ENCODE assay signal across 16 cellular contexts in genomic region chr16:318628-319027, GRCh38. TPM values are rescaled to one million over a fixed set of nuclear protein-coding genes. Genes with fewer than 3 reads are reported as not detected.
DNase-seq lines count a peak whose midpoint lies in the region; ATAC-seq, FAIRE-seq and TF ChIP-seq lines count a peak whose summit lies in the region.
"Had no signal": no experiment of that assay in that cellular context is flagged by ENCODE, and none has a peak within 500 bp of the region (broad histone marks: within the 10 kb centered on the region; RNA-seq: fewer than 3 reads in every experiment).

No MANE protein-coding gene starts in this region.

- DNase-seq in GM10266 (ENCODE audit: extremely low spot score) = no peak
- DNase-seq in K562 (ENCODE audit: extremely low read depth in 1 of 4, low spot score in 3 of 4) = peak in 2 of 4 experiments; percentile 37 to 43
- DNase-seq in mucosa of descending colon = no peak
- DNase-seq in stimulated activated effector memory CD8-positive, alpha-beta T cell treated with anti-CD3 and anti-CD28 coated beads, Interleukin-12 subunit alpha, Interleukin-12 subunit beta, amount 100 ng/mL, for 72 hours (ENCODE audit: low spot score in 2 of 2) = no peak
- no peak for DNase-seq in DMS114 treated with DMSO at 0.1 percent for 48 hours (lab: John Stamatoyannopoulos, UW; ENCODE audit: unreplicated experiment)
- DNase-seq: activated CD4-positive, alpha-beta memory T cell treated with anti-CD3 and anti-CD28 coated beads, Interleukin-2, amount 10 ng/mL, durations not matched to agents 7 days and 5 days; NCI-H748 treated with DMSO at 0.1 percent for 48 hours; right lobe of liver; T-cell had no signal

- POLR2A ChIA-PET in K562 (lab: Yijun Ruan, JAX) = interaction anchor here (0.7 kb wide), 1 partner anchor 62 kb away, joined by 3 read pairs; no protein-coding TSS in a partner anchor

- peaks cover 11% of the 10 kb centered on the region for H3K36me3 Mint-ChIP-seq in stimulated activated effector memory CD8-positive, alpha-beta T cell treated with anti-CD3 and anti-CD28 coated beads, Interleukin-12 subunit alpha, Interleukin-12 subunit beta, amount 100 ng/mL, for 72 hours
- H3K36me3 Mint-ChIP-seq: activated naive CD4-positive, alpha-beta T cell treated with anti-CD3 and anti-CD28 coated beads, Interleukin-2, amount 50 U/mL, for 72 hours had no signal

- H3K9me3 Mint-ChIP-seq in stimulated activated effector memory CD8-positive, alpha-beta T cell treated with anti-CD3 and anti-CD28 coated beads, Interleukin-12 subunit alpha, Interleukin-12 subunit beta, amount 100 ng/mL, for 72 hours = no peaks in the 10 kb centered on the region
- H3K9me3 Mint-ChIP-seq: activated CD4-positive, alpha-beta memory T cell treated with anti-CD3 and anti-CD28 coated beads, Interleukin-2, amount 10 ng/mL, durations not matched to agents 7 days and 5 days; activated naive CD4-positive, alpha-beta T cell treated with anti-CD3 and anti-CD28 coated beads, Interleukin-2, amount 50 U/mL, for 72 hours; T-cell had no signal

- 96% methylated on average over 18 of the region's 22 CpGs for WGBS in K562 (ENCODE audit: insufficient coverage, low coverage, missing lambda C conversion rate)

- BruUV-seq in K562 (replicated peaks; lab: Mats Ljungman, UMichigan) = no TSS peak

- H3K9me1 ChIP-seq in K562 (ENCODE audit: control insufficient read depth, insufficient read depth, low read length) = peaks cover under 1% of the 10 kb centered on the region

- peaks cover 25% of the 10 kb centered on the region; the same call in 1 of the 2 replicates for H4K20me1 ChIP-seq in K562 (replicated peaks; ENCODE audit: control insufficient read depth, insufficient read depth, low read length)

- H2AFZ ChIP-seq in K562 (ENCODE audit: low read depth, low read length) = no peak overlapping the region

- H3K4me1 Mint-ChIP-seq in stimulated activated effector memory CD8-positive, alpha-beta T cell treated with anti-CD3 and anti-CD28 coated beads, Interleukin-12 subunit alpha, Interleukin-12 subunit beta, amount 100 ng/mL, for 72 hours = peaks cover 66% of the 10 kb centered on the region

- H3K36me3 ChIP-seq in K562 (ENCODE audit: control insufficient read depth, insufficient read depth, low read length) (peaks cover 62% of the 10 kb centered on the region), mucosa of descending colon (ENCODE audit: low read depth) (no peaks in the 10 kb centered on the region)

- no peaks in the 10 kb centered on the region for H3K27me3 ChIP-seq in K562 (ENCODE audit: control insufficient read depth in 2 of 2, insufficient read depth in 2 of 2, low read length in 2 of 2)
- H3K27me3 ChIP-seq: right lobe of liver, upper lobe of left lung had no signal

- H3K4me2 ChIP-seq in K562 (ENCODE audit: insufficient read depth, low read length) = no peak overlapping the region

- TF ChIP-seq EP300 in Ishikawa (IDR thresholded peaks at IDR 0.05; ENCODE audit: borderline replicate concordance) (no peak), K562 (IDR thresholded peaks at IDR 0.05; ENCODE audit: low read length) (no peak)

- CTCF ChIA-PET in K562 (lab: Yijun Ruan, JAX; ENCODE audit: low intra/inter-chr PET ratio) = interaction anchor here (0.6 kb wide), 1 partner anchor 116 kb away, joined by 8 read pairs; no protein-coding TSS in a partner anchor

- no peak for FAIRE-seq in K562 (lab: Jason Lieb, UNC)
- FAIRE-seq: H54 had no signal

- peaks cover 91% of the 10 kb centered on the region for H3K79me2 ChIP-seq in K562 (ENCODE audit: control insufficient read depth, insufficient read depth, low read length)

- H3K4me3 ChIP-seq in K562 (no peak overlapping the region), mucosa of descending colon (no peak overlapping the region)
- H3K4me3 ChIP-seq: right lobe of liver, upper lobe of left lung had no signal

- H3K27ac Mint-ChIP-seq in stimulated activated effector memory CD8-positive, alpha-beta T cell treated with anti-CD3 and anti-CD28 coated beads, Interleukin-12 subunit alpha, Interleukin-12 subunit beta, amount 100 ng/mL, for 72 hours = no peak overlapping the region
- H3K27ac Mint-ChIP-seq: activated CD4-positive, alpha-beta memory T cell treated with anti-CD3 and anti-CD28 coated beads, Interleukin-2, amount 10 ng/mL, durations not matched to agents 7 days and 5 days; activated naive CD4-positive, alpha-beta T cell treated with anti-CD3 and anti-CD28 coated beads, Interleukin-2, amount 50 U/mL, for 72 hours had no signal

- peak overlapping the region in 1 of 2 experiments; percentile 4; a peak in 1 of 4 replicates for H3K9ac ChIP-seq in K562 (ENCODE audit: insufficient read depth in 1 of 2, low read depth in 2 of 2, low read length in 2 of 2)

- no peak for TF ChIP-seq POLR2A in K562 (conservative IDR thresholded peaks at IDR 0.05)

- H3K9me3 ChIP-seq in K562 (replicated peaks; ENCODE audit: control insufficient read depth, insufficient read depth, low read depth, low read length) = no peaks in the 10 kb centered on the region
- no peaks in the 10 kb centered on the region for H3K9me3 ChIP-seq in mucosa of descending colon
- H3K9me3 ChIP-seq: right lobe of liver, upper lobe of left lung had no signal

- peak; percentile 31 for TF ChIP-seq CTCF in GM10266 (IDR thresholded peaks at IDR 0.05; ENCODE audit: control insufficient read depth, insufficient read depth, low read depth, missing control alignments)
- peak; percentile 56 to 98 (median 65) for TF ChIP-seq CTCF in K562 (IDR thresholded peaks at IDR 0.05 in 2 of 3, conservative IDR thresholded peaks at IDR 0.05 in 1 of 3; ENCODE audit: insufficient read depth in 2 of 3, low read depth in 1 of 3, low read length in 3 of 3)
- no peak for TF ChIP-seq CTCF in mucosa of descending colon (IDR thresholded peaks at IDR 0.05)

- TF ChIP-seq RAD21 in Ishikawa (IDR thresholded peaks at IDR 0.05; ENCODE audit: low read depth) (peak; percentile 32; the same call in 1 of the 2 replicates), K562 (CRISPR knock-in tag; conservative IDR thresholded peaks at IDR 0.05 in 1 of 2, IDR thresholded peaks at IDR 0.05 in 1 of 2) (peak in 1 of 2 experiments; percentile 16; a peak in 1 of 4 replicates)

- H3K27ac ChIP-seq in K562 (ENCODE audit: extremely low read depth, low read depth, low read length) = no peak overlapping the region
- H3K27ac ChIP-seq: right lobe of liver, upper lobe of left lung had no signal

- in situ Hi-C loops in K562 (cut with MboI) = no loop called here

- peak; percentile 88 for ATAC-seq in K562
- ATAC-seq in mucosa of descending colon = peak; percentile 18
- ATAC-seq in GM18907 (IDR thresholded peaks at IDR 0.05; ENCODE audit: unreplicated experiment) = no peak
- no peak for ATAC-seq in stimulated activated effector memory CD8-positive, alpha-beta T cell treated with anti-CD3 and anti-CD28 coated beads, Interleukin-12 subunit alpha, Interleukin-12 subunit beta, amount 100 ng/mL, for 72 hours
- no peak for ATAC-seq in GM18873 (IDR thresholded peaks at IDR 0.05; ENCODE audit: low FRiP score, unreplicated experiment)
- ATAC-seq: activated naive CD4-positive, alpha-beta T cell treated with anti-CD3 and anti-CD28 coated beads, Interleukin-2, amount 50 U/mL, for 72 hours; T-cell had no signal

- intact Hi-C loops in K562 (cut with micrococcal nuclease) = no loop called here
- intact Hi-C loops in mucosa of descending colon (cut with DNase I, micrococcal nuclease) = no loop called here

- no peak overlapping the region for H3K4me3 Mint-ChIP-seq in stimulated activated effector memory CD8-positive, alpha-beta T cell treated with anti-CD3 and anti-CD28 coated beads, Interleukin-12 subunit alpha, Interleukin-12 subunit beta, amount 100 ng/mL, for 72 hours
- H3K4me3 Mint-ChIP-seq: activated CD4-positive, alpha-beta memory T cell treated with anti-CD3 and anti-CD28 coated beads, Interleukin-2, amount 10 ng/mL, durations not matched to agents 7 days and 5 days had no signal

- peaks cover 2 to 49% of the 10 kb centered on the region in 2 experiments; a peak in 4 of 5 replicates for H3K4me1 ChIP-seq in K562 (replicated peaks in 1 of 2; ENCODE audit: control insufficient read depth in 2 of 2, insufficient read depth in 2 of 2, low read length in 2 of 2)
- no peaks in the 10 kb centered on the region for H3K4me1 ChIP-seq in mucosa of descending colon (ENCODE audit: low read depth)
- H3K4me1 ChIP-seq: right lobe of liver had no signal

RNA-seq across cellular contexts. Expression of gene AXIN1, which starts 33.9 kb away (rescaled TPM):
- total RNA-seq in K562 (2011; cell fraction: chromatin; rRNA removed; ENCODE audit: low replicate concordance) = 41.5 and 88.6 TPM in 2 replicates
- total RNA-seq in K562 (2011; cell fraction: nucleolus; rRNA removed) = 39.7 and 42.5 TPM in 2 replicates
- total RNA-seq in K562 (2011; cell fraction: nucleoplasm; rRNA removed) = 23.8 and 31.0 TPM in 2 replicates
- total RNA-seq in K562 (2014; rRNA removed) (53.9 and 65.3 TPM in 2 replicates), K562 (2014; rRNA removed; fragmentation: Illumina TruSeq; extraction: Trizol) (13.1 and 16.0 TPM in 2 replicates), K562 (2015; rRNA removed; fragmentation: Illumina TruSeq; extraction: Trizol) (28.1 and 28.6 TPM in 2 replicates), K562 (2021) (49.9 and 58.0 TPM in 2 replicates), mucosa of descending colon (10 to 100 TPM; 33.0 to 46.3 (median 40.0) TPM)
- polyA plus RNA-seq in K562 (2011; rRNA removed) (7.4 and 13.0 TPM in 2 replicates), K562 (2014; fragmentation: Illumina TruSeq; extraction: Trizol) (25.9 and 36.3 TPM in 2 replicates), K562 (2014; fragmentation: Nextera tagmentation; extraction: Ambion mirVana) (under 1 TPM; 0.42 to 0.77 TPM), K562 (2014; rRNA removed) (36.8 and 40.5 TPM in 2 replicates)
- polyA plus RNA-seq in K562 (2011; cell fraction: cytosol; rRNA removed) = 13.6 and 26.9 TPM in 2 replicates
- 20.6 and 36.7 TPM in 2 replicates for polyA plus RNA-seq in K562 (2011; cell fraction: nucleus; rRNA removed)
- 26.0 and 33.9 TPM in 2 replicates for polyA plus RNA-seq in K562 (2012)
- polyA minus RNA-seq in K562 (2011; rRNA and poly(A)+ RNA removed) = 9.0 and 13.1 TPM in 2 replicates
- polyA minus RNA-seq in K562 (2011; cell fraction: cytosol; rRNA and poly(A)+ RNA removed) = 16.1 and 34.2 TPM in 2 replicates
- 14.3 and 14.4 TPM in 2 replicates for polyA minus RNA-seq in K562 (2011; cell fraction: nucleus; rRNA and poly(A)+ RNA removed)

RNA-seq across cellular contexts. Expression of gene PDIA2, which starts 35.7 kb away (rescaled TPM):
- total RNA-seq in K562 (2011; cell fraction: chromatin; rRNA removed; ENCODE audit: low replicate concordance) = 5.5 and 10.4 TPM in 2 replicates
- 5.5 and 6.5 TPM in 2 replicates for total RNA-seq in K562 (2011; cell fraction: nucleolus; rRNA removed)
- total RNA-seq in K562 (2011; cell fraction: nucleoplasm; rRNA removed) = 4.2 and 4.3 TPM in 2 replicates
- 0.20 and 0.23 TPM in 2 replicates for total RNA-seq in K562 (2014; rRNA removed)
- not detected in 2 replicates for total RNA-seq in K562 (2014; rRNA removed; fragmentation: Illumina TruSeq; extraction: Trizol)
- total RNA-seq in K562 (2015; rRNA removed; fragmentation: Illumina TruSeq; extraction: Trizol) = not detected in 2 replicates
- 0.58 and 0.67 TPM in 2 replicates for total RNA-seq in K562 (2021)
- polyA plus RNA-seq in K562 (2011; rRNA removed) = 0.92 and 1.0 TPM in 2 replicates
- polyA plus RNA-seq in K562 (2011; cell fraction: cytosol; rRNA removed) = 0.19 and 0.66 TPM in 2 replicates
- 9.1 and 13.2 TPM in 2 replicates for polyA plus RNA-seq in K562 (2011; cell fraction: nucleus; rRNA removed)
- polyA plus RNA-seq in K562 (2012) = 0.17 and 0.33 TPM in 2 replicates
- polyA plus RNA-seq in K562 (2014; fragmentation: Illumina TruSeq; extraction: Trizol) = 0.13 and 0.19 TPM in 2 replicates
- polyA plus RNA-seq in K562 (2014; fragmentation: Nextera tagmentation; extraction: Ambion mirVana) = not detected
- polyA plus RNA-seq in K562 (2014; rRNA removed) = 0.18 and 0.23 TPM in 2 replicates
- 0.15 TPM in 1 of 2 replicates, not detected in the other for polyA minus RNA-seq in K562 (2011; rRNA and poly(A)+ RNA removed)
- polyA minus RNA-seq in K562 (2011; cell fraction: cytosol; rRNA and poly(A)+ RNA removed) = not detected in 2 replicates
- polyA minus RNA-seq in K562 (2011; cell fraction: nucleus; rRNA and poly(A)+ RNA removed) = 0.81 and 1.2 TPM in 2 replicates
- total RNA-seq in mucosa of descending colon = 1 to 10 TPM in 2 of 3 donors, under 1 TPM in 1; 0.23 to 2.8 (median 1.3) TPM
- total RNA-seq: activated CD4-positive, alpha-beta memory T cell treated with anti-CD3 and anti-CD28 coated beads, Interleukin-2, amount 10 ng/mL, durations not matched to agents 7 days and 5 days; activated naive CD4-positive, alpha-beta T cell treated with anti-CD3 and anti-CD28 coated beads, Interleukin-2, amount 50 U/mL, for 72 hours; right lobe of liver had no signal

RNA-seq across cellular contexts. Expression of gene ARHGDIG, which starts 38.2 kb away (rescaled TPM):
- total RNA-seq in K562 (2011; cell fraction: chromatin; rRNA removed; ENCODE audit: low replicate concordance) = 2.2 and 9.2 TPM in 2 replicates
- 6.4 and 8.8 TPM in 2 replicates for total RNA-seq in K562 (2011; cell fraction: nucleolus; rRNA removed)
- total RNA-seq in K562 (2011; cell fraction: nucleoplasm; rRNA removed) = 4.1 and 5.6 TPM in 2 replicates
- 0.64 and 2.2 TPM in 2 replicates for total RNA-seq in K562 (2014; rRNA removed)
- 0.36 and 0.41 TPM in 2 replicates for total RNA-seq in K562 (2014; rRNA removed; fragmentation: Illumina TruSeq; extraction: Trizol)
- 0.19 and 0.40 TPM in 2 replicates for total RNA-seq in K562 (2015; rRNA removed; fragmentation: Illumina TruSeq; extraction: Trizol)
- total RNA-seq in K562 (2021) = 0.69 and 1.6 TPM in 2 replicates
- polyA plus RNA-seq in K562 (2011; rRNA removed) = 2.0 and 2.5 TPM in 2 replicates
- 3.0 and 6.0 TPM in 2 replicates for polyA plus RNA-seq in K562 (2011; cell fraction: cytosol; rRNA removed)
- polyA plus RNA-seq in K562 (2011; cell fraction: nucleus; rRNA removed) = 9.6 and 15.6 TPM in 2 replicates
- polyA plus RNA-seq in K562 (2012) = 0.71 and 0.74 TPM in 2 replicates
- polyA plus RNA-seq in K562 (2014; fragmentation: Illumina TruSeq; extraction: Trizol) = 0.37 and 0.84 TPM in 2 replicates
- polyA plus RNA-seq in K562 (2014; fragmentation: Nextera tagmentation; extraction: Ambion mirVana) = not detected
- polyA plus RNA-seq in K562 (2014; rRNA removed) = 0.86 and 1.8 TPM in 2 replicates
- polyA minus RNA-seq in K562 (2011; rRNA and poly(A)+ RNA removed) = 0.18 and 0.46 TPM in 2 replicates
- 0.95 and 1.5 TPM in 2 replicates for polyA minus RNA-seq in K562 (2011; cell fraction: cytosol; rRNA and poly(A)+ RNA removed)
- 0.78 and 1.6 TPM in 2 replicates for polyA minus RNA-seq in K562 (2011; cell fraction: nucleus; rRNA and poly(A)+ RNA removed)
- 1 to 10 TPM; 1.7 to 6.8 (median 1.9) TPM for total RNA-seq in mucosa of descending colon
- total RNA-seq: activated CD4-positive, alpha-beta memory T cell treated with anti-CD3 and anti-CD28 coated beads, Interleukin-2, amount 10 ng/mL, durations not matched to agents 7 days and 5 days; activated naive CD4-positive, alpha-beta T cell treated with anti-CD3 and anti-CD28 coated beads, Interleukin-2, amount 50 U/mL, for 72 hours; M059J; right lobe of liver had no signal

RNA-seq across cellular contexts. Expression of gene RGS11, which starts 42.9 kb away (rescaled TPM):
- total RNA-seq in K562 (2011; cell fraction: chromatin; rRNA removed; ENCODE audit: low replicate concordance) = 0.07 TPM in 1 of 2 replicates, not detected in the other
- not detected in 2 replicates for total RNA-seq in K562 (2011; cell fraction: nucleolus; rRNA removed)
- total RNA-seq in K562 (2011; cell fraction: nucleoplasm; rRNA removed) = not detected in 2 replicates
- total RNA-seq in K562 (2014; rRNA removed) (not detected in 2 replicates), K562 (2014; rRNA removed; fragmentation: Illumina TruSeq; extraction: Trizol) (not detected in 2 replicates), K562 (2015; rRNA removed; fragmentation: Illumina TruSeq; extraction: Trizol) (not detected in 2 replicates), K562 (2021) (not detected in 2 replicates), mucosa of descending colon (10 to 100 TPM in 1 of 3 donors, 1 to 10 TPM in 2; 2.6 to 10.0 (median 8.1) TPM)
- polyA plus RNA-seq in K562 (2011; rRNA removed) (not detected in 2 replicates), K562 (2014; fragmentation: Illumina TruSeq; extraction: Trizol) (not detected in 2 replicates), K562 (2014; fragmentation: Nextera tagmentation; extraction: Ambion mirVana) (not detected), K562 (2014; rRNA removed) (not detected in 2 replicates)
- polyA plus RNA-seq in K562 (2011; cell fraction: cytosol; rRNA removed) = not detected in 2 replicates
- not detected in 2 replicates for polyA plus RNA-seq in K562 (2011; cell fraction: nucleus; rRNA removed)
- not detected in 2 replicates for polyA plus RNA-seq in K562 (2012)
- polyA minus RNA-seq in K562 (2011; rRNA and poly(A)+ RNA removed) = not detected in 2 replicates
- not detected in 2 replicates for polyA minus RNA-seq in K562 (2011; cell fraction: cytosol; rRNA and poly(A)+ RNA removed)
- polyA minus RNA-seq in K562 (2011; cell fraction: nucleus; rRNA and poly(A)+ RNA removed) = not detected in 2 replicates
- total RNA-seq: M059J had no signal

RNA-seq across cellular contexts. Expression of gene MRPL28, which starts 51.7 kb away (rescaled TPM):
- total RNA-seq in K562 (2011; cell fraction: chromatin; rRNA removed; ENCODE audit: low replicate concordance) = 23.4 and 64.3 TPM in 2 replicates
- total RNA-seq in K562 (2011; cell fraction: nucleolus; rRNA removed) = 75.9 and 80.4 TPM in 2 replicates
- total RNA-seq in K562 (2011; cell fraction: nucleoplasm; rRNA removed) = 40.5 and 50.3 TPM in 2 replicates
- total RNA-seq in K562 (2014; rRNA removed) (323 and 344 TPM in 2 replicates), K562 (2014; rRNA removed; fragmentation: Illumina TruSeq; extraction: Trizol) (54.8 and 63.1 TPM in 2 replicates), K562 (2015; rRNA removed; fragmentation: Illumina TruSeq; extraction: Trizol) (157 and 167 TPM in 2 replicates), K562 (2021) (175 and 183 TPM in 2 replicates), mucosa of descending colon (10 to 100 TPM; 39.7 to 53.8 (median 49.1) TPM)
- polyA plus RNA-seq in K562 (2011; rRNA removed) (152 and 181 TPM in 2 replicates), K562 (2014; fragmentation: Illumina TruSeq; extraction: Trizol) (219 and 232 TPM in 2 replicates), K562 (2014; fragmentation: Nextera tagmentation; extraction: Ambion mirVana) (10 to 100 TPM in 1 of 2 experiments, 1 to 10 TPM in 1; 2.5 to 22.9 TPM), K562 (2014; rRNA removed) (306 and 314 TPM in 2 replicates)
- polyA plus RNA-seq in K562 (2011; cell fraction: cytosol; rRNA removed) = 215 and 452 TPM in 2 replicates
- polyA plus RNA-seq in K562 (2011; cell fraction: nucleus; rRNA removed) = 114 and 165 TPM in 2 replicates
- 108 and 172 TPM in 2 replicates for polyA plus RNA-seq in K562 (2012)
- 49.7 and 74.3 TPM in 2 replicates for polyA minus RNA-seq in K562 (2011; rRNA and poly(A)+ RNA removed)
- 48.1 and 65.9 TPM in 2 replicates for polyA minus RNA-seq in K562 (2011; cell fraction: cytosol; rRNA and poly(A)+ RNA removed)
- polyA minus RNA-seq in K562 (2011; cell fraction: nucleus; rRNA and poly(A)+ RNA removed) = 23.4 and 31.5 TPM in 2 replicates

Comparison
In these comparisons a context has a peak if more than half of its experiments do, and no peak if none do; other contexts are left out.
1. ATAC-seq: peak in K562 (single experiment) and mucosa of descending colon (single experiment); none in GM18907 (single experiment), stimulated activated effector memory CD8-positive, alpha-beta T cell treated with anti-CD3 and anti-CD28 coated beads, Interleukin-12 subunit alpha, Interleukin-12 subunit beta, amount 100 ng/mL, for 72 hours (single experiment) and GM18873 (single experiment).